ENCODE assay signal across 1 cellular context in the genomic region with DNA sequence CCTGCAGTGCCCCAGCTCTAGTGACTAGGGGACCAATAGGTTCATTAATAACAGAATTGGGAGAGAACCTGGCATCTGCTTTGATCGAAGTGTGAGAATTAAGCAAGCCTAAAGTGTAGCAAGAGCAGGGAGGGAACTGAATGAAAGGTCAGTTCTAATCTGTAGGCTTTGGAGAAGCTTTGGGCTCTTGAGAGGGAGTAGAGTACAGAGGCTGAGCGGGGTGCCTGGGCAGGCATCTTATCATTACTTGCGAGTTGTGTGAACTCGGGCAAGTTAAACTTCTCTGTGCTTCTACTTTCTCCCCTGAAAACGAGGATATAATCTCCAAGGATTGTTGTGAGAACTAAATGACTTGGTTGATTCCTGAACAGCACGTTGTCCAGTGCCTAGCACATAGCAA.
TF ChIP-seq lines count a peak whose summit lies in the region.

No MANE protein-coding gene starts in this region.

TF ChIP-seq in A549, 52 proteins besides CTCF, POLR2A, EP300 and RAD21 (continued from another document):
- TF ChIP-seq, protein P1, sequence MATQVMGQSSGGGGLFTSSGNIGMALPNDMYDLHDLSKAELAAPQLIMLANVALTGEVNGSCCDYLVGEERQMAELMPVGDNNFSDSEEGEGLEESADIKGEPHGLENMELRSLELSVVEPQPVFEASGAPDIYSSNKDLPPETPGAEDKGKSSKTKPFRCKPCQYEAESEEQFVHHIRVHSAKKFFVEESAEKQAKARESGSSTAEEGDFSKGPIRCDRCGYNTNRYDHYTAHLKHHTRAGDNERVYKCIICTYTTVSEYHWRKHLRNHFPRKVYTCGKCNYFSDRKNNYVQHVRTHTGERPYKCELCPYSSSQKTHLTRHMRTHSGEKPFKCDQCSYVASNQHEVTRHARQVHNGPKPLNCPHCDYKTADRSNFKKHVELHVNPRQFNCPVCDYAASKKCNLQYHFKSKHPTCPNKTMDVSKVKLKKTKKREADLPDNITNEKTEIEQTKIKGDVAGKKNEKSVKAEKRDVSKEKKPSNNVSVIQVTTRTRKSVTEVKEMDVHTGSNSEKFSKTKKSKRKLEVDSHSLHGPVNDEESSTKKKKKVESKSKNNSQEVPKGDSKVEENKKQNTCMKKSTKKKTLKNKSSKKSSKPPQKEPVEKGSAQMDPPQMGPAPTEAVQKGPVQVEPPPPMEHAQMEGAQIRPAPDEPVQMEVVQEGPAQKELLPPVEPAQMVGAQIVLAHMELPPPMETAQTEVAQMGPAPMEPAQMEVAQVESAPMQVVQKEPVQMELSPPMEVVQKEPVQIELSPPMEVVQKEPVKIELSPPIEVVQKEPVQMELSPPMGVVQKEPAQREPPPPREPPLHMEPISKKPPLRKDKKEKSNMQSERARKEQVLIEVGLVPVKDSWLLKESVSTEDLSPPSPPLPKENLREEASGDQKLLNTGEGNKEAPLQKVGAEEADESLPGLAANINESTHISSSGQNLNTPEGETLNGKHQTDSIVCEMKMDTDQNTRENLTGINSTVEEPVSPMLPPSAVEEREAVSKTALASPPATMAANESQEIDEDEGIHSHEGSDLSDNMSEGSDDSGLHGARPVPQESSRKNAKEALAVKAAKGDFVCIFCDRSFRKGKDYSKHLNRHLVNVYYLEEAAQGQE (IDR thresholded peaks at IDR 0.05): no peak
- no peak for TF ChIP-seq MYC (IDR thresholded peaks at IDR 0.05; ENCODE audit: borderline replicate concordance, low read length)
- no peak for TF ChIP-seq ZC3H11A (IDR thresholded peaks at IDR 0.05)
- TF ChIP-seq CEBPB (IDR thresholded peaks at IDR 0.05): no peak
- no peak for TF ChIP-seq RNF2 (IDR thresholded peaks at IDR 0.05; ENCODE audit: borderline replicate concordance, low read depth)
- no peak for TF ChIP-seq CBX2 (IDR thresholded peaks at IDR 0.05; ENCODE audit: borderline replicate concordance, low read depth)
- TF ChIP-seq EHMT2 (IDR thresholded peaks at IDR 0.05; ENCODE audit: low read depth): no peak
- TF ChIP-seq MAZ (IDR thresholded peaks at IDR 0.05; ENCODE audit: borderline replicate concordance, low read depth, low read length): no peak
- TF ChIP-seq BHLHE40 (IDR thresholded peaks at IDR 0.05; ENCODE audit: low read depth, low read length): no peak
- no peak for TF ChIP-seq ZFP36 (IDR thresholded peaks at IDR 0.05; ENCODE audit: borderline replicate concordance, partially characterized antibody)
TF ChIP-seq in A549: peak in this region for 0.
